ENCODE assay signal across 8 cellular contexts in the genomic region with DNA sequence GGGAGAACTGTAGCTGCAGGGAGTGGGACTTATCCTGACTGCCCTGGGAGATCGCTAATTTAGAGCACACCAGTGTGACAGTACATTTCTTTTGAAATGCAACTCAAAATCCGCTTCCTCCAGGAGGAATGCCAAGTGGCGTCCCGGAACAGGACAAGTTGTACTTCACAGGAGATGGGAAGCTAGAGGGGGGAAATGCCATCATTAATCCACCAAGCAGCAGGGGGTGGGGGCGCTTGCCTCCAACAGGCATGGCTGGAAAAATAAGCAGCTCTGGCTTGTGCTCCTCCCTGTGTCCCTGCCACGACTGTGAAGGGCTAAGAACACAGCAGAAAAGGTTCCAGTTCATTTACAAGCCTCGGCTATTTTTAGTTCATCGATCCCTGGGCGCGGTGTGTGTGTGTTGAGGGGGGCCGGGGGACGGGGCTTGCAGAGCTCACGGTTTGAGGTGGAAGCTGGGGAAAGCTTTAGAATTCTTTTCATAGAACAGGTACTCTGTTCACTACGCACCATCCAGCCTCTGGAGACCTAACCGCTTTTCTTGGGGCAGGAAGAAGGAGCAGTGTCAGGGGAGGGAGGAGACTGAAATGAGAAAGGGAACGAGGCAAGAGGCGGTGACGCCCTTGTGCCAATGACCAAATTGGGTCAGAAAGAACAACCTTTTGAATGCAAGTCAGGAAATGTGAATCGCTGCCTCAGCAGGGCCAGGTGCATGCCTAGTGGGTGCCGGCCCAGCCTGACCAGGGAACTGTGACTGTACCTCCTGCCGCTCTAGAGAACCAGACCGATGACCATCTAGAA. TPM values are rescaled to one million over a fixed set of nuclear protein-coding genes. Genes with fewer than 3 reads are reported as not detected.
A peak's percentile ranks its signal among the peaks of the same experiment; 100 is the strongest.
DNase-seq lines count a peak whose midpoint lies in the region; ATAC-seq and TF ChIP-seq lines count a peak whose summit lies in the region.

No MANE protein-coding gene starts in this region.

- intact Hi-C loops in activated CD8-positive, alpha-beta T cell treated with anti-CD3 and anti-CD28 coated beads for 36 hours (cut with micrococcal nuclease) = loop anchor here (10.0 kb wide), 1 partner anchor 121 kb away; no protein-coding TSS in a partner anchor

- peak; percentile 27 for TF ChIP-seq EP300 in neural cell (conservative IDR thresholded peaks at IDR 0.05; ENCODE audit: poor library complexity, severe bottlenecking)

- H3K4me2 ChIP-seq in BLaER1 = peak overlapping the region; percentile 86
- peak overlapping the region; percentile 54 for H3K4me2 ChIP-seq in neural cell (ENCODE audit: low read length)

- H3K27me3 ChIP-seq in BLaER1 = no peaks in the 10 kb centered on the region
- no peaks in the 10 kb centered on the region for H3K27me3 ChIP-seq in neural cell (ENCODE audit: insufficient read depth, low read depth, low read length)

- H2AFZ ChIP-seq in neural cell (ENCODE audit: low read depth, low read length) = peak overlapping the region; percentile 41

- no peak for TF ChIP-seq POLR2A in NB4 (IDR thresholded peaks at IDR 0.05; ENCODE audit: extremely low read depth, insufficient read length)

- H3K36me3 ChIP-seq in BLaER1 (no peaks in the 10 kb centered on the region), neural cell (ENCODE audit: insufficient read depth, low read length) (no peaks in the 10 kb centered on the region)

- H3K27me3 Mint-ChIP-seq in activated CD8-positive, alpha-beta T cell treated with anti-CD3 and anti-CD28 coated beads for 36 hours = peaks cover 24% of the 10 kb centered on the region

- ATAC-seq in GM19455 (IDR thresholded peaks at IDR 0.05; ENCODE audit: unreplicated experiment) = peak; percentile 59
- peak; percentile 57 for ATAC-seq in activated CD8-positive, alpha-beta T cell treated with anti-CD3 and anti-CD28 coated beads for 36 hours
- ATAC-seq in GM18858 (IDR thresholded peaks at IDR 0.05; ENCODE audit: unreplicated experiment) = no peak

- peak; percentile 56 for DNase-seq in NB4 (ENCODE audit: low read depth)
- DNase-seq in activated CD8-positive, alpha-beta T cell treated with anti-CD3 and anti-CD28 coated beads for 36 hours = peak; percentile 47
- DNase-seq in foreskin fibroblast = peak in 1 of 2 donors; percentile 49
- DNase-seq in T1000 (lab: John Stamatoyannopoulos, UW) = no peak

- no peaks in the 10 kb centered on the region for H3F3A ChIP-seq in neural cell (ENCODE audit: insufficient read depth, low read length, poor library complexity, severe bottlenecking)

- peak overlapping the region; percentile 65 for H3K4me3 Mint-ChIP-seq in activated CD8-positive, alpha-beta T cell treated with anti-CD3 and anti-CD28 coated beads for 36 hours

- POLR2A ChIA-PET in activated CD8-positive, alpha-beta T cell treated with anti-CD3 and anti-CD28 coated beads for 36 hours (lab: Charles Lee) = interaction anchor here (1.1 kb wide), 1 partner anchor 11 kb away, joined by 3 read pairs; no protein-coding TSS in a partner anchor

- CTCF ChIA-PET in activated CD8-positive, alpha-beta T cell treated with anti-CD3 and anti-CD28 coated beads for 36 hours (lab: Charles Lee) = interaction anchor here (1.1 to 1.5 kb wide), 2 partner anchors 12 to 127 kb away, joined by 3 to 5 read pairs; no protein-coding TSS in a partner anchor

- TF ChIP-seq RAD21 in neural cell (conservative IDR thresholded peaks at IDR 0.05) = no peak

- no peaks in the 10 kb centered on the region for H3K79me2 ChIP-seq in neural cell (replicated peaks; ENCODE audit: insufficient read depth, low read length)

- peaks cover 35% of the 10 kb centered on the region for H3K4me1 Mint-ChIP-seq in activated CD8-positive, alpha-beta T cell treated with anti-CD3 and anti-CD28 coated beads for 36 hours (ENCODE audit: low read depth)

- H3K4me3 ChIP-seq in BLaER1 = peak overlapping the region; percentile 56
- peak overlapping the region; percentile 40 for H3K4me3 ChIP-seq in NB4 (ENCODE audit: low read depth, low read length)
- H3K4me3 ChIP-seq in foreskin fibroblast (ENCODE audit: low read depth in 1 of 2, low read length in 2 of 2) = peak overlapping the region; percentile 34 to 43
- H3K4me3 ChIP-seq in neural cell (ENCODE audit: low read length) = peak overlapping the region; percentile 63

- peak overlapping the region; percentile 39 for H3K27ac Mint-ChIP-seq in activated CD8-positive, alpha-beta T cell treated with anti-CD3 and anti-CD28 coated beads for 36 hours

- no peaks in the 10 kb centered on the region for H3K36me3 Mint-ChIP-seq in activated CD8-positive, alpha-beta T cell treated with anti-CD3 and anti-CD28 coated beads for 36 hours (ENCODE audit: low read depth)

- H3K9me2 ChIP-seq in neural cell (ENCODE audit: insufficient read depth, low read length) = no peaks in the 10 kb centered on the region

- H3K9ac ChIP-seq in BLaER1 (peak overlapping the region; percentile 50), neural cell (ENCODE audit: low read length) (peak overlapping the region; percentile 54)

- H3K9me3 Mint-ChIP-seq in activated CD8-positive, alpha-beta T cell treated with anti-CD3 and anti-CD28 coated beads for 36 hours = no peaks in the 10 kb centered on the region

- peak overlapping the region; percentile 21; the same call in 1 of the 2 replicates for H3K27ac ChIP-seq in BLaER1
- H3K27ac ChIP-seq in neural cell (ENCODE audit: low read length) = peak overlapping the region; percentile 61

- TF ChIP-seq CTCF in NB4 (IDR thresholded peaks at IDR 0.05; ENCODE audit: low read depth, low read length) (no peak), foreskin fibroblast (IDR thresholded peaks at IDR 0.05; ENCODE audit: low read depth, low read length) (no peak), neural cell (IDR thresholded peaks at IDR 0.05; ENCODE audit: poor library complexity, severe bottlenecking) (peak; percentile 17)
- no peak for TF ChIP-seq CTCF in activated CD8-positive, alpha-beta T cell treated with anti-CD3 and anti-CD28 coated beads for 36 hours (IDR thresholded peaks at IDR 0.05)

- H4K20me1 ChIP-seq in BLaER1 = no peaks in the 10 kb centered on the region
- no peaks in the 10 kb centered on the region for H4K20me1 ChIP-seq in neural cell (ENCODE audit: insufficient read depth)

- H3K4me1 ChIP-seq in BLaER1 = peaks cover 31% of the 10 kb centered on the region

- no peaks in the 10 kb centered on the region for H3K9me3 ChIP-seq in BLaER1
- H3K9me3 ChIP-seq in neural cell (ENCODE audit: low read length) = no peaks in the 10 kb centered on the region

TF ChIP-seq in neural cell, 6 proteins besides CTCF, POLR2A, EP300 and RAD21:
- peak; percentile 20 for TF ChIP-seq SMC3 (conservative IDR thresholded peaks at IDR 0.05; ENCODE audit: poor library complexity)
- TF ChIP-seq POLR2AphosphoS5 (IDR thresholded peaks at IDR 0.05) = peak; percentile 34
- peak; percentile 14 for TF ChIP-seq MXI1 (conservative IDR thresholded peaks at IDR 0.05; ENCODE audit: poor library complexity, severe bottlenecking)
- no peak for TF ChIP-seq TAF1 (IDR thresholded peaks at IDR 0.05; ENCODE audit: low read depth)
- TF ChIP-seq EZH2 (IDR thresholded peaks at IDR 0.05; ENCODE audit: borderline replicate concordance, insufficient read depth, low read length, poor library complexity, severe bottlenecking) = no peak
- TF ChIP-seq, protein P1, sequence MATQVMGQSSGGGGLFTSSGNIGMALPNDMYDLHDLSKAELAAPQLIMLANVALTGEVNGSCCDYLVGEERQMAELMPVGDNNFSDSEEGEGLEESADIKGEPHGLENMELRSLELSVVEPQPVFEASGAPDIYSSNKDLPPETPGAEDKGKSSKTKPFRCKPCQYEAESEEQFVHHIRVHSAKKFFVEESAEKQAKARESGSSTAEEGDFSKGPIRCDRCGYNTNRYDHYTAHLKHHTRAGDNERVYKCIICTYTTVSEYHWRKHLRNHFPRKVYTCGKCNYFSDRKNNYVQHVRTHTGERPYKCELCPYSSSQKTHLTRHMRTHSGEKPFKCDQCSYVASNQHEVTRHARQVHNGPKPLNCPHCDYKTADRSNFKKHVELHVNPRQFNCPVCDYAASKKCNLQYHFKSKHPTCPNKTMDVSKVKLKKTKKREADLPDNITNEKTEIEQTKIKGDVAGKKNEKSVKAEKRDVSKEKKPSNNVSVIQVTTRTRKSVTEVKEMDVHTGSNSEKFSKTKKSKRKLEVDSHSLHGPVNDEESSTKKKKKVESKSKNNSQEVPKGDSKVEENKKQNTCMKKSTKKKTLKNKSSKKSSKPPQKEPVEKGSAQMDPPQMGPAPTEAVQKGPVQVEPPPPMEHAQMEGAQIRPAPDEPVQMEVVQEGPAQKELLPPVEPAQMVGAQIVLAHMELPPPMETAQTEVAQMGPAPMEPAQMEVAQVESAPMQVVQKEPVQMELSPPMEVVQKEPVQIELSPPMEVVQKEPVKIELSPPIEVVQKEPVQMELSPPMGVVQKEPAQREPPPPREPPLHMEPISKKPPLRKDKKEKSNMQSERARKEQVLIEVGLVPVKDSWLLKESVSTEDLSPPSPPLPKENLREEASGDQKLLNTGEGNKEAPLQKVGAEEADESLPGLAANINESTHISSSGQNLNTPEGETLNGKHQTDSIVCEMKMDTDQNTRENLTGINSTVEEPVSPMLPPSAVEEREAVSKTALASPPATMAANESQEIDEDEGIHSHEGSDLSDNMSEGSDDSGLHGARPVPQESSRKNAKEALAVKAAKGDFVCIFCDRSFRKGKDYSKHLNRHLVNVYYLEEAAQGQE (IDR thresholded peaks at IDR 0.05; ENCODE audit: borderline replicate concordance) = no peak

RNA-seq across cellular contexts. Expression of gene DGKG, which starts 51.8 kb away (rescaled TPM):
- total RNA-seq in activated CD8-positive, alpha-beta T cell treated with anti-CD3 and anti-CD28 coated beads for 36 hours = under 1 TPM; 0.18 to 0.36 TPM
- polyA plus RNA-seq in neural cell = 0.08 TPM in 1 of 2 replicates, not detected in the other
- polyA minus RNA-seq in neural cell = 0.35 and 0.73 TPM in 2 replicates
